Comparison of ENCODE assay signal across 39 cellular contexts in the genomic region with DNA sequence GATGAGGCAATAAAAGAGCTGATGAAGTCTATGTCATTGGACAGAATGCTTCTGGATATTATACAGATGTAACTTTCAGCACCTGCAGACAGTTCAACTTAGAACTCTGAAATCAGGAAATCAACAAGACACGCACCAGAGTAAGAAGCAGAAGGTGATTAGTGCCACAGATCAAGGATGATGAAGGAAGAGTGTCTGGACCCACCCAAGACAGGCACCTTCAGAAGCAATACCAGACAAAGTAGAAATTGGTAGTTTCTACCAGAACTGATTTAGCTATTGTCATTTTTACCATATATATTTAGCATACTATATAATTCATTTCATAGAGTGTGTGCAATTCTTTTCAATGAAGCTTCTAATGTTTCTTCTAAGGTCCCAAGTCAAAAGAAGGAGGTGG.
"Had no signal": no experiment of that assay in that cellular context is flagged by ENCODE, and none has a peak within 500 bp of the region (broad histone marks: within the 10 kb centered on the region; RNA-seq: fewer than 3 reads in every experiment).

No MANE protein-coding gene starts in this region.

- H3K27me3 Mint-ChIP-seq: activated naive CD4-positive, alpha-beta T cell treated with anti-CD3 and anti-CD28 coated beads, Interleukin-2, amount 10 ng/mL, durations not matched to agents 7 days and 5 days had no signal

- H3K4me1 ChIP-seq: adrenal gland, ascending aorta, body of pancreas, breast epithelium had no signal

- H3K4me3 ChIP-seq: adrenal gland, ascending aorta, body of pancreas, breast epithelium, cardiac muscle cell had no signal

- DNase-seq: activated effector memory CD4-positive, alpha-beta T cell treated with anti-CD3 and anti-CD28 coated beads, Interleukin-2, amount 50 U/mL, for 16 hours; activated effector memory CD4-positive, alpha-beta T cell treated with Interleukin-2 at 50 U/mL for 16 hours; activated gamma-delta T cell; activated gamma-delta T cell treated with Interleukin-2 at 50 U/mL for 16 hours; activated naive CD4-positive, alpha-beta T cell; activated naive CD4-positive, alpha-beta T cell treated with anti-CD3 and anti-CD28 coated beads for 36 hours; activated naive CD4-positive, alpha-beta T cell treated with anti-CD3 and anti-CD28 coated beads, Interleukin-2, amount 10 ng/mL, durations not matched to agents 7 days and 5 days; activated naive CD4-positive, alpha-beta T cell treated with anti-CD3 and anti-CD28 coated beads, Interleukin-2, amount 50 U/mL, for 16 hours; activated naive CD4-positive, alpha-beta T cell treated with Interleukin-2 at 50 U/mL for 16 hours; activated naive CD8-positive, alpha-beta T cell treated with anti-CD3 and anti-CD28 coated beads for 36 hours; activated naive CD8-positive, alpha-beta T cell treated with anti-CD3 and anti-CD28 coated beads, Interleukin-2, amount 10 ng/mL, durations not matched to agents 7 days and 5 days; activated naive CD8-positive, alpha-beta T cell treated with anti-CD3 and anti-CD28 coated beads, Interleukin-2, amount 50 U/mL, for 24 hours; activated T-cell treated with anti-CD3 and anti-CD28 coated beads, Interleukin-2, amount 50 U/mL, for 1 hour; activated T-cell treated with anti-CD3 and anti-CD28 coated beads, Interleukin-2, amount 50 U/mL, for 24 hours; activated T-cell treated with anti-CD3 and anti-CD28 coated beads, Interleukin-2, amount 50 U/mL, for 4 hours; activated T-cell treated with anti-CD3 and anti-CD28 coated beads, Interleukin-2, amount 50 U/mL, for 48 hours; activated T-cell treated with anti-CD3 and anti-CD28 coated beads, Interleukin-2, amount 50 U/mL, for 72 hours; adrenal gland; amniotic stem cell; amygdala; anterior cingulate cortex; aorta; body of pancreas; brain microvascular endothelial cell; caudate nucleus; central memory CD4-positive, alpha-beta T cell; cerebellar nuclear complex had no signal

- H3K9me3 ChIP-seq: adrenal gland, ascending aorta, body of pancreas, breast epithelium had no signal

- FAIRE-seq: astrocyte had no signal

- H3K4me1 Mint-ChIP-seq: activated naive CD4-positive, alpha-beta T cell treated with anti-CD3 and anti-CD28 coated beads, Interleukin-2, amount 10 ng/mL, durations not matched to agents 7 days and 5 days; activated naive CD4-positive, alpha-beta T cell treated with anti-CD3 and anti-CD28 coated beads, Interleukin-2, amount 50 U/mL, for 24 hours; activated naive CD8-positive, alpha-beta T cell treated with anti-CD3 and anti-CD28 coated beads for 36 hours; activated naive CD8-positive, alpha-beta T cell treated with anti-CD3 and anti-CD28 coated beads, Interleukin-2, amount 10 ng/mL, durations not matched to agents 7 days and 5 days; activated naive CD8-positive, alpha-beta T cell treated with anti-CD3 and anti-CD28 coated beads, Interleukin-2, amount 50 U/mL, for 24 hours; activated T-helper 17 cell treated with anti-CD3 and anti-CD28 coated beads, Interleukin-2, amount 50 U/mL, for 72 hours; central memory CD8-positive, alpha-beta T cell had no signal

- H3K27ac ChIP-seq: adrenal gland, ascending aorta, body of pancreas, brain microvascular endothelial cell, breast epithelium, cardiac muscle cell had no signal

- H3K4me3 Mint-ChIP-seq: activated naive CD4-positive, alpha-beta T cell treated with anti-CD3 and anti-CD28 coated beads for 36 hours; activated naive CD4-positive, alpha-beta T cell treated with anti-CD3 and anti-CD28 coated beads, Interleukin-2, amount 10 ng/mL, durations not matched to agents 7 days and 5 days; activated naive CD4-positive, alpha-beta T cell treated with anti-CD3 and anti-CD28 coated beads, Interleukin-2, amount 50 U/mL, for 24 hours; activated naive CD8-positive, alpha-beta T cell; activated naive CD8-positive, alpha-beta T cell treated with anti-CD3 and anti-CD28 coated beads for 36 hours; activated naive CD8-positive, alpha-beta T cell treated with anti-CD3 and anti-CD28 coated beads, Interleukin-2, amount 10 ng/mL, durations not matched to agents 7 days and 5 days; activated naive CD8-positive, alpha-beta T cell treated with anti-CD3 and anti-CD28 coated beads, Interleukin-2, amount 50 U/mL, for 24 hours; activated T-cell treated with anti-CD3 and anti-CD28 coated beads, Interleukin-2, amount 50 U/mL, for 24 hours; activated T-cell treated with anti-CD3 and anti-CD28 coated beads, Interleukin-2, amount 50 U/mL, for 4 hours; activated T-cell treated with anti-CD3 and anti-CD28 coated beads, Interleukin-2, amount 50 U/mL, for 72 hours; activated T-helper 1 cell treated with anti-CD3 and anti-CD28 coated beads, Interleukin-12 subunit alpha, Interleukin-12 subunit beta, Interleukin-2, Interleukin-4 antibody, amounts not matched to agents 30 ng/mL and 10 ng/mL and 1 ng/mL, durations not matched to agents 14 hours and 24 hours and 36 hours; activated T-helper 17 cell treated with anti-CD3 and anti-CD28 coated beads, Interleukin-2, amount 50 U/mL, for 72 hours; brain; central memory CD8-positive, alpha-beta T cell had no signal

- H3K27ac Mint-ChIP-seq: activated naive CD4-positive, alpha-beta T cell treated with anti-CD3 and anti-CD28 coated beads for 36 hours; activated naive CD4-positive, alpha-beta T cell treated with anti-CD3 and anti-CD28 coated beads, Interleukin-2, amount 10 ng/mL, durations not matched to agents 7 days and 5 days; activated naive CD4-positive, alpha-beta T cell treated with anti-CD3 and anti-CD28 coated beads, Interleukin-2, amount 50 U/mL, for 24 hours; activated naive CD4-positive, alpha-beta T cell treated with anti-CD3 and anti-CD28 coated beads, Interleukin-2, amount 50 U/mL, for 72 hours; activated naive CD8-positive, alpha-beta T cell; activated naive CD8-positive, alpha-beta T cell treated with anti-CD3 and anti-CD28 coated beads for 36 hours; activated naive CD8-positive, alpha-beta T cell treated with anti-CD3 and anti-CD28 coated beads, Interleukin-2, amount 10 ng/mL, durations not matched to agents 7 days and 5 days; activated naive CD8-positive, alpha-beta T cell treated with anti-CD3 and anti-CD28 coated beads, Interleukin-2, amount 50 U/mL, for 24 hours; activated T-cell treated with anti-CD3 and anti-CD28 coated beads, Interleukin-2, amount 50 U/mL, for 24 hours; activated T-cell treated with anti-CD3 and anti-CD28 coated beads, Interleukin-2, amount 50 U/mL, for 72 hours; activated T-helper 1 cell treated with anti-CD3 and anti-CD28 coated beads, Interleukin-12 subunit alpha, Interleukin-12 subunit beta, Interleukin-2, Interleukin-4 antibody, amounts not matched to agents 30 ng/mL and 10 ng/mL and 1 ng/mL, durations not matched to agents 14 hours and 24 hours and 36 hours; activated T-helper 17 cell treated with anti-CD3 and anti-CD28 coated beads, Interleukin-2, amount 50 U/mL, for 72 hours; activated T-helper 2 cell treated with anti-CD3 and anti-CD28 coated beads, Interferon-gamma antibody, Interleukin-2, Interleukin-4, amounts not matched to agents 10 μg/mL and 5 μg/mL and 100 μg/mL, durations not matched to agents 14 hours and 24 hours and 36 hours; brain had no signal

- H3K9me3 Mint-ChIP-seq: activated naive CD4-positive, alpha-beta T cell treated with anti-CD3 and anti-CD28 coated beads for 36 hours; activated naive CD4-positive, alpha-beta T cell treated with anti-CD3 and anti-CD28 coated beads, Interleukin-2, amount 10 ng/mL, durations not matched to agents 7 days and 5 days; activated naive CD4-positive, alpha-beta T cell treated with anti-CD3 and anti-CD28 coated beads, Interleukin-2, amount 50 U/mL, for 24 hours; activated naive CD4-positive, alpha-beta T cell treated with anti-CD3 and anti-CD28 coated beads, Interleukin-2, amount 50 U/mL, for 72 hours; activated naive CD8-positive, alpha-beta T cell treated with anti-CD3 and anti-CD28 coated beads for 36 hours; activated naive CD8-positive, alpha-beta T cell treated with anti-CD3 and anti-CD28 coated beads, Interleukin-2, amount 10 ng/mL, durations not matched to agents 7 days and 5 days; activated naive CD8-positive, alpha-beta T cell treated with anti-CD3 and anti-CD28 coated beads, Interleukin-2, amount 50 U/mL, for 24 hours; activated T-cell treated with anti-CD3 and anti-CD28 coated beads, Interleukin-2, amount 50 U/mL, for 24 hours; activated T-cell treated with anti-CD3 and anti-CD28 coated beads, Interleukin-2, amount 50 U/mL, for 4 hours; activated T-helper 1 cell treated with anti-CD3 and anti-CD28 coated beads, Interleukin-12 subunit alpha, Interleukin-12 subunit beta, Interleukin-2, Interleukin-4 antibody, amounts not matched to agents 30 ng/mL and 10 ng/mL and 1 ng/mL, durations not matched to agents 14 hours and 24 hours and 36 hours; activated T-helper 17 cell treated with anti-CD3 and anti-CD28 coated beads, Interleukin-2, amount 50 U/mL, for 72 hours; activated T-helper 2 cell treated with anti-CD3 and anti-CD28 coated beads, Interferon-gamma antibody, Interleukin-2, Interleukin-4, amounts not matched to agents 10 μg/mL and 5 μg/mL and 100 μg/mL, durations not matched to agents 14 hours and 24 hours and 36 hours; brain; central memory CD8-positive, alpha-beta T cell had no signal

- H3K36me3 Mint-ChIP-seq: activated naive CD4-positive, alpha-beta T cell treated with anti-CD3 and anti-CD28 coated beads, Interleukin-2, amount 10 ng/mL, durations not matched to agents 7 days and 5 days; activated naive CD4-positive, alpha-beta T cell treated with anti-CD3 and anti-CD28 coated beads, Interleukin-2, amount 50 U/mL, for 24 hours; activated naive CD4-positive, alpha-beta T cell treated with anti-CD3 and anti-CD28 coated beads, Interleukin-2, amount 50 U/mL, for 72 hours; activated naive CD8-positive, alpha-beta T cell; activated naive CD8-positive, alpha-beta T cell treated with anti-CD3 and anti-CD28 coated beads for 36 hours; activated naive CD8-positive, alpha-beta T cell treated with anti-CD3 and anti-CD28 coated beads, Interleukin-2, amount 10 ng/mL, durations not matched to agents 7 days and 5 days; brain had no signal

- H3K27me3 ChIP-seq: ascending aorta, body of pancreas, brain microvascular endothelial cell, breast epithelium, cardiac muscle cell had no signal

- ATAC-seq: activated naive CD4-positive, alpha-beta T cell treated with anti-CD3 and anti-CD28 coated beads, Interleukin-2, amount 50 U/mL, for 72 hours; activated naive CD8-positive, alpha-beta T cell treated with anti-CD3 and anti-CD28 coated beads, Interleukin-2, amount 50 U/mL, for 24 hours; activated T-cell treated with anti-CD3 and anti-CD28 coated beads, Interleukin-2, amount 50 U/mL, for 4 hours; activated T-cell treated with anti-CD3 and anti-CD28 coated beads, Interleukin-2, amount 50 U/mL, for 72 hours; activated T-helper 17 cell treated with anti-CD3 and anti-CD28 coated beads, Interleukin-2, amount 50 U/mL, for 72 hours; body of pancreas had no signal

- H3K36me3 ChIP-seq: adrenal gland, ascending aorta, brain microvascular endothelial cell, breast epithelium, cardiac muscle cell had no signal
